ENCODE assay signal across 9 cellular contexts in genomic region chr19:5687360-5688198, GRCh38. TPM values are rescaled to one million over a fixed set of nuclear protein-coding genes. Genes with fewer than 3 reads are reported as not detected.
A peak's percentile ranks its signal among the peaks of the same experiment; 100 is the strongest.
DNase-seq lines count a peak whose midpoint lies in the region; ATAC-seq and TF ChIP-seq lines count a peak whose summit lies in the region.
"Had no signal": no experiment of that assay in that cellular context is flagged by ENCODE, and none has a peak within 500 bp of the region (broad histone marks: within the 10 kb centered on the region; RNA-seq: fewer than 3 reads in every experiment).

No MANE protein-coding gene starts in this region.

- peak overlapping the region; percentile 30 to 81 (median 63) for H3K4me3 ChIP-seq in heart right ventricle
- H3K4me3 ChIP-seq in vagina: peak overlapping the region; percentile 56 to 59

- no peaks in the 10 kb centered on the region for H3K27me3 Mint-ChIP-seq in MCF 10A (ENCODE audit: insufficient read depth, unreplicated experiment)
- H3K27me3 Mint-ChIP-seq in mesothelial cell of epicardium (ENCODE audit: low read depth): no peaks in the 10 kb centered on the region

- ATAC-seq in heart right ventricle (no peak), Right ventricle myocardium superior (ENCODE audit: poor library complexity) (no peak), GM18873 (IDR thresholded peaks at IDR 0.05; ENCODE audit: low FRiP score, unreplicated experiment) (no peak)

- H3K4me1 Mint-ChIP-seq in MCF 10A (ENCODE audit: insufficient read depth, unreplicated experiment) (peaks cover 6% of the 10 kb centered on the region), mesothelial cell of epicardium (peaks cover 18% of the 10 kb centered on the region)

- POLR2A ChIA-PET in MCF 10A (lab: Yijun Ruan, JAX): interaction anchor here (0.7 to 3.1 kb wide), 4 partner anchors 12 to 905 kb away, joined by 4 to 34 read pairs (median 10); partner anchors contain the start of genes CATSPERD, LONP1, SAFB and SAFB2

- WGBS in heart right ventricle, 2 donors: 43 to 51% methylated on average over 69 to 76 of the region's 76 CpGs

- TF ChIP-seq CTCF in heart right ventricle (IDR thresholded peaks at IDR 0.05): peak in 2 of 9 donors; percentile 6 to 14
- TF ChIP-seq CTCF in MCF 10A (IDR thresholded peaks at IDR 0.05; ENCODE audit: unreplicated experiment): no peak
- TF ChIP-seq CTCF in mesothelial cell of epicardium (IDR thresholded peaks at IDR 0.05; ENCODE audit: unreplicated experiment): no peak
- TF ChIP-seq CTCF in vagina (IDR thresholded peaks at IDR 0.05): peak in 1 of 3 experiments; percentile 5

- peak in 1 of 2 donors; percentile 19 for DNase-seq in heart right ventricle
- no peak for DNase-seq in Right ventricle myocardium superior
- DNase-seq in MCF 10A (ENCODE audit: unreplicated experiment): no peak
- DNase-seq in mesothelial cell of epicardium (ENCODE audit: low spot score in 2 of 2, unreplicated experiment in 2 of 2): no peak
- DNase-seq in vagina (ENCODE audit: extremely low spot score in 2 of 2): no peak
- no peak for DNase-seq in globus pallidus (ENCODE audit: low spot score)
- DNase-seq in AG20443 (ENCODE audit: low spot score): no peak

- peak overlapping the region in 7 of 10 donors; percentile 64 to 85 (median 80) for H3K27ac ChIP-seq in heart right ventricle
- H3K27ac ChIP-seq in vagina: peak overlapping the region; percentile 67

- H3K36me3 Mint-ChIP-seq in MCF 10A (ENCODE audit: insufficient read depth, unreplicated experiment) (peaks cover 35% of the 10 kb centered on the region), mesothelial cell of epicardium (no peaks in the 10 kb centered on the region)

- no peaks in the 10 kb centered on the region for H3K9me3 ChIP-seq in heart right ventricle
- no peaks in the 10 kb centered on the region for H3K9me3 ChIP-seq in vagina

- H3K4me3 Mint-ChIP-seq in MCF 10A (ENCODE audit: unreplicated experiment): peak overlapping the region; percentile 73
- peak overlapping the region; percentile 71 for H3K4me3 Mint-ChIP-seq in mesothelial cell of epicardium

- BruUV-seq in MCF 10A (replicated peaks; lab: Mats Ljungman, UMichigan): no TSS peak

- intact Hi-C loops in heart right ventricle (cut with DNase I): no loop called here
- intact Hi-C loops in Right ventricle myocardium superior (cut with DNase I): no loop called here
- intact Hi-C loops in MCF 10A (cut with micrococcal nuclease): no loop called here
- intact Hi-C loops in vagina (cut with DNase I): loop anchor here (5.0 kb wide), 1 partner anchor 65 kb away; the partner anchor contains the start of genes SAFB and SAFB2

- no peaks in the 10 kb centered on the region for H3K27me3 ChIP-seq in heart right ventricle
- H3K27me3 ChIP-seq in vagina: no peaks in the 10 kb centered on the region

- H3K36me3 ChIP-seq in heart right ventricle (peaks cover 0 to 14% (median 9%) of the 10 kb centered on the region in 9 donors), vagina (peaks cover 0 to 4% of the 10 kb centered on the region in 2 donors)

- CTCF ChIA-PET in MCF 10A (lab: Yijun Ruan, JAX): interaction anchor here (0.5 to 2.1 kb wide), 15 partner anchors 10 to 1366 kb away, joined by 3 to 8 read pairs (median 4); partner anchors contain the start of genes CATSPERD and LONP1

- H3K27ac Mint-ChIP-seq in MCF 10A (ENCODE audit: low read depth, unreplicated experiment) (no peak overlapping the region), mesothelial cell of epicardium (no peak overlapping the region)

- H3K4me1 ChIP-seq in heart right ventricle (peaks cover 7 to 38% (median 29%) of the 10 kb centered on the region in 9 donors), vagina (peaks cover 31% of the 10 kb centered on the region)

- TF ChIP-seq POLR2A in vagina (IDR thresholded peaks at IDR 0.05): no peak

- H3K9me3 Mint-ChIP-seq in MCF 10A (ENCODE audit: unreplicated experiment): no peaks in the 10 kb centered on the region
- no peaks in the 10 kb centered on the region for H3K9me3 Mint-ChIP-seq in mesothelial cell of epicardium

RNA-seq across cellular contexts. Expression of gene RPL36, which starts 2.5 kb away (rescaled TPM):
- 100 to 1,000 TPM; 270 to 463 (median 322) TPM for total RNA-seq in heart right ventricle
- polyA plus RNA-seq in heart right ventricle: 1,000 to 10,000 TPM in 1 of 2 donors, 100 to 1,000 TPM in 1; 980 to 1,152 TPM
- 367 TPM for total RNA-seq in Right ventricle myocardium superior
- 1,569 and 1,807 TPM in 2 replicates for total RNA-seq in MCF 10A (2022)
- 947 to 1,016 TPM (median 998 TPM) in 3 replicates for total RNA-seq in mesothelial cell of epicardium
- total RNA-seq in vagina: 703 TPM

RNA-seq across cellular contexts. Expression of gene HSD11B1L, which starts 6.8 kb away (rescaled TPM):
- total RNA-seq in heart right ventricle: 1 to 10 TPM; 3.3 to 7.6 (median 4.2) TPM
- 10 to 100 TPM in 1 of 2 donors, 1 to 10 TPM in 1; 6.3 to 13.2 TPM for polyA plus RNA-seq in heart right ventricle
- 3.5 TPM for total RNA-seq in Right ventricle myocardium superior
- 4.1 and 5.5 TPM in 2 replicates for total RNA-seq in MCF 10A (2022)
- total RNA-seq in mesothelial cell of epicardium: 15.9 to 16.7 TPM (median 16.0 TPM) in 3 replicates
- total RNA-seq in vagina: 10.3 TPM

RNA-seq across cellular contexts. Expression of gene MICOS13, which starts 7.3 kb away (rescaled TPM):
- total RNA-seq in heart right ventricle (100 to 1,000 TPM; 122 to 173 (median 133) TPM), Right ventricle myocardium superior (165 TPM), MCF 10A (2022) (51.5 and 73.0 TPM in 2 replicates), mesothelial cell of epicardium (30.0 to 32.3 TPM (median 30.7 TPM) in 3 replicates), vagina (83.2 TPM)
- polyA plus RNA-seq in heart right ventricle: 100 to 1,000 TPM; 263 to 658 TPM

RNA-seq across cellular contexts. Expression of gene LONP1, which starts 32.4 kb away (rescaled TPM):
- total RNA-seq in heart right ventricle (100 to 1,000 TPM in 1 of 10 donors, 10 to 100 TPM in 9; 71.4 to 101 (median 88.5) TPM), Right ventricle myocardium superior (98.8 TPM), MCF 10A (2022) (219 and 254 TPM in 2 replicates), mesothelial cell of epicardium (63.4 to 69.8 TPM (median 69.6 TPM) in 3 replicates), vagina (53.3 TPM)
- 100 to 1,000 TPM in 1 of 2 donors, 10 to 100 TPM in 1; 95.0 to 121 TPM for polyA plus RNA-seq in heart right ventricle

RNA-seq across cellular contexts. Expression of gene CATSPERD, which starts 32.9 kb away (rescaled TPM):
- total RNA-seq in heart right ventricle (not detected), Right ventricle myocardium superior (not detected), MCF 10A (2022) (not detected in 2 replicates), mesothelial cell of epicardium (not detected in 3 replicates), vagina (not detected)
- not detected for polyA plus RNA-seq in heart right ventricle
- total RNA-seq: activated CD8-positive, alpha-beta memory T cell treated with anti-CD3 and anti-CD28 coated beads for 36 hours had no signal
